In the genomic region with DNA sequence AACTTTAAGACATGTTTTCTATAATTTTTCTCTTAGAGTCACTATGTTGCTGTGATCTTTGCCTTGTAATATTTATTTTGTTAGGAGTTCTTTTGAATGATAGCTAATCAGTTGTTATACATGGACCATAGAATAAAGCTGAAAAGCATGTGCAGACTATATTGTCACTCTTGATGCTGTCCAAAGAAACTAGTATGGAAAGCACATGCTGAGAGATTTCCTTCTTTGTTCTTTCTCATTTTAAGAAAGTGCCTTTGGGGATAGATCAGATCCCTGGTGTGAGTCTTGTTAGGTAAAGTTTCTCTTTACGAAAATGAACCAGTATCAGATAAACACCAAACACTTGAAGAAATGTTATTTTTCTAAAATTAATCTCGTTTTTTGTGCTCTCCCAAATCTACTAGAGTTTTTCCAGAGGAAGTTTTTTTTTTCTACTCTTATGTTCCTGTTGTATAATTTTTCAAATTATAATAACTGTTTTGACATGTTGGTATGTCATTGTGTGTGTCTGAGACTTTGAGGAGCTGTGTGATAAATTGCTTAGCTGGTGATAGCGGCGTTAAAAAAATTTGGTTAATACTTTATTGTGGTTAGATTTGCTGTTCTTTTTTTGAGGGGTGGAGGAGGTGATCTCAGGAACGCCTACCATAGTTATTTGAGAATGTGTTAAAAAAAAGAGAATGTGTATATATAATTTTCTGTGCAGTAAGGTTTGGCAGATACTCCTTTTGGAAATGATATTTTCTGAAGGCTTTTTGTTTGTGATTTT, we compare ENCODE assay signal across 9 cellular contexts. TPM values are rescaled to one million over a fixed set of nuclear protein-coding genes. Genes with fewer than 3 reads are reported as not detected.
A peak's percentile ranks its signal among the peaks of the same experiment; 100 is the strongest.
DNase-seq lines count a peak whose midpoint lies in the region; ATAC-seq and TF ChIP-seq lines count a peak whose summit lies in the region.
"Had no signal": no experiment of that assay in that cellular context is flagged by ENCODE, and none has a peak within 500 bp of the region (broad histone marks: within the 10 kb centered on the region; RNA-seq: fewer than 3 reads in every experiment).

No MANE protein-coding gene starts in this region.

- H3K27ac ChIP-seq in heart left ventricle (peak overlapping the region in 1 of 12 donors; percentile 94), upper lobe of right lung (peak overlapping the region; percentile 92)

- DNase-seq in heart left ventricle (no peak), Right ventricle myocardium superior (no peak), adipocyte (ENCODE audit: low read depth) (no peak), memory B cell (ENCODE audit: low spot score in 2 of 2) (no peak), upper lobe of right lung (no peak), RKO (ENCODE audit: low spot score) (no peak), mucosa of gallbladder (ENCODE audit: low spot score) (no peak)
- DNase-seq: DMS 273 treated with DMSO at 0.1 percent for 48 hours had no signal

- WGBS in heart left ventricle, 4 donors: 36 to 42% (median 40%) methylated on average over 5 of the region's 5 CpGs

- H3K4me1 Mint-ChIP-seq in memory B cell: peaks cover 25% of the 10 kb centered on the region

- H3K36me3 ChIP-seq in heart left ventricle (no peaks in the 10 kb centered on the region), adipocyte (ENCODE audit: control insufficient read depth, insufficient read depth, low read length, severe bottlenecking) (peaks cover 3% of the 10 kb centered on the region), upper lobe of right lung (no peaks in the 10 kb centered on the region)

- peak overlapping the region; percentile 92 for H3K27ac Mint-ChIP-seq in memory B cell

- peak overlapping the region; percentile 95 for H3K9ac ChIP-seq in adipocyte (ENCODE audit: low read length)

- H3K27me3 Mint-ChIP-seq in memory B cell: no peaks in the 10 kb centered on the region

- no peak for TF ChIP-seq POLR2A in heart left ventricle (IDR thresholded peaks at IDR 0.05)

- H3K27me3 ChIP-seq in heart left ventricle: no peaks in the 10 kb centered on the region
- H3K27me3 ChIP-seq in adipocyte (replicated peaks; ENCODE audit: control insufficient read depth, insufficient read depth, low read length): no peaks in the 10 kb centered on the region
- no peaks in the 10 kb centered on the region for H3K27me3 ChIP-seq in upper lobe of right lung

- intact Hi-C loops in heart left ventricle (cut with DNase I): loop anchor here in 8 of 10 donors (5.0 to 10.0 kb wide), 7 partner anchors 59 to 191 kb away; no protein-coding TSS in a partner anchor
- intact Hi-C loops in Right ventricle myocardium superior (cut with DNase I): loop anchor here (10.0 kb wide), 1 partner anchor 99 kb away; no protein-coding TSS in a partner anchor
- intact Hi-C loops in upper lobe of right lung (cut with DNase I): no loop called here

- H3K9me3 ChIP-seq in heart left ventricle (no peaks in the 10 kb centered on the region), adipocyte (ENCODE audit: control insufficient read depth, low read length) (no peaks in the 10 kb centered on the region), upper lobe of right lung (no peaks in the 10 kb centered on the region)

- ATAC-seq in heart left ventricle (no peak), Right ventricle myocardium superior (ENCODE audit: poor library complexity) (no peak), memory B cell (ENCODE audit: low read depth) (no peak), upper lobe of right lung (no peak), GM18873 (IDR thresholded peaks at IDR 0.05; ENCODE audit: low FRiP score, unreplicated experiment) (no peak)

- TF ChIP-seq CTCF in heart left ventricle (IDR thresholded peaks at IDR 0.05) (no peak), upper lobe of right lung (IDR thresholded peaks at IDR 0.05) (no peak)

- H3K4me1 ChIP-seq in heart left ventricle (peaks cover 0 to 55% (median 34%) of the 10 kb centered on the region in 12 donors), adipocyte (ENCODE audit: control insufficient read depth, insufficient read depth, low read length) (peaks cover 35% of the 10 kb centered on the region), upper lobe of right lung (peaks cover 37% of the 10 kb centered on the region)

- peak overlapping the region; percentile 55 for H3K4me3 Mint-ChIP-seq in memory B cell

- H3K36me3 Mint-ChIP-seq in memory B cell: no peaks in the 10 kb centered on the region

- no peaks in the 10 kb centered on the region for H3K9me3 Mint-ChIP-seq in memory B cell

- H3K4me3 ChIP-seq in heart left ventricle (peak overlapping the region in 9 of 12 donors; percentile 91 to 98 (median 96)), adipocyte (ENCODE audit: low read length) (peak overlapping the region; percentile 99), upper lobe of right lung (peak overlapping the region; percentile 87)

RNA-seq across cellular contexts. Expression of a gene that starts 2.2 kb away (rescaled TPM):
- total RNA-seq in heart left ventricle (10 to 100 TPM; 28.7 to 37.8 (median 30.1) TPM), Right ventricle myocardium superior (21.5 TPM), upper lobe of right lung (62.0 TPM), mucosa of gallbladder (54.5 TPM)
- 10 to 100 TPM in 1 of 2 donors, 1 to 10 TPM in 1; 6.2 to 11.2 TPM for polyA plus RNA-seq in heart left ventricle
